Comparison of ENCODE assay signal across 8 cellular contexts in the genomic region with DNA sequence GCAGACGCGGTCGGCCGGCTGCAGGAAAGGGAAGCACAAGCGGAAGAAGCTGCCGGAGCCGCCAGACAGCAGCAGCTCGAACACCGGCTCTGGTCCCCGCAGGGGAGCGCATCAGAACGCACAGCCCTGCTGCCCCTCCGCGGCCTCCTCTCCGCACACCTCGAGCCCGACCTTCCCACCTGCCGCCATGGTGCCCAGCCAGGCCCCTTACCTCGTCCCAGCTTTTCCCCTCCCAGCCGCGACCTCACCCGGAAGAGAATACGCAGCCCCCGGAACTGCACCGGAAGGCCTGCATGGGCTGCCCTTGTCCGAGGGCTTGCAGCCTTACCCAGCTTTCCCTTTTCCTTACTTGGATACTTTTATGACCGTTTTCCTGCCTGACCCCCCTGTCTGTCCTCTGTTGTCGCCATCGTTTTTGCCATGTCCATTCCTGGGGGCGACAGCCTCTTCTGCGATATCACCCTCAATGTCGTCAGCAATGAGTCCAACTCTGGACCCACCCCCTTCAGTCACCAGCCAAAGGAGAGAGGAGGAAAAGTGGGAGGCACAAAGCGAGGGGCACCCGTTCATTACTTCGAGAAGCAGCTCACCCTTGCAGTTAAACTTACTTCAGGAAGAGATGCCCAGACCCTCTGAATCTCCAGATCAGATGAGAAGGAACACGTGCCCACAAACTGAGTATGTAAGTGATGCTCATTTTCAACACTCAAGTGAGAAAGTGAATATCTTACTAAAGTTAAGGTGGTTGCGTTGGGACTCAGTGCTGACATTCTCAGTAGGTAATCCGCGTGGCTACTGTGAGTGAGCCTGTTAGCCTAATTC.
A peak's percentile ranks its signal among the peaks of the same experiment; 100 is the strongest.
DNase-seq lines count a peak whose midpoint lies in the region; ATAC-seq and TF ChIP-seq lines count a peak whose summit lies in the region.

No MANE protein-coding gene starts in this region.

- in situ Hi-C loops in GM13976 (cut with MboI; ENCODE audit: low sequenced_read_pairs, unreplicated experiment): no loop called here

- H3K79me2 ChIP-seq in MM.1S (ENCODE audit: low read length): no peaks in the 10 kb centered on the region

- H3K4me1 ChIP-seq in duodenal mucosa (ENCODE audit: control insufficient read depth in 1 of 2, insufficient read depth in 2 of 2, low read length in 2 of 2) (peaks cover 5 to 6% of the 10 kb centered on the region in 2 donors), MM.1S (ENCODE audit: low read length) (peaks cover 21% of the 10 kb centered on the region)

- no peaks in the 10 kb centered on the region for H3K9me2 ChIP-seq in MM.1S (replicated peaks; ENCODE audit: insufficient read depth, low read length)

- no peak for ATAC-seq in HG03469 (IDR thresholded peaks at IDR 0.05; ENCODE audit: unreplicated experiment)

- H3K9me3 ChIP-seq in duodenal mucosa (ENCODE audit: control insufficient read depth in 1 of 2, low read length in 2 of 2) (no peaks in the 10 kb centered on the region), MM.1S (replicated peaks; ENCODE audit: insufficient read depth, low read length) (no peaks in the 10 kb centered on the region)

- H3K27ac ChIP-seq in duodenal mucosa (ENCODE audit: low read depth, low read length) (no peak overlapping the region), MM.1S (ENCODE audit: low read length) (no peak overlapping the region)

- H2AFZ ChIP-seq in MM.1S (ENCODE audit: low read length): no peak overlapping the region

- H3K27me3 ChIP-seq in duodenal mucosa (ENCODE audit: control insufficient read depth in 1 of 2, insufficient read depth in 2 of 2, low read length in 2 of 2): no peaks in the 10 kb centered on the region
- H3K27me3 ChIP-seq in MM.1S (replicated peaks; ENCODE audit: insufficient read depth, low read length): peaks cover 12% of the 10 kb centered on the region; the same call in 1 of the 2 replicates

- H3K36me3 ChIP-seq in duodenal mucosa (ENCODE audit: control insufficient read depth in 1 of 2, insufficient read depth in 2 of 2, low read length in 2 of 2) (peaks cover 6 to 32% of the 10 kb centered on the region in 2 donors), MM.1S (replicated peaks; ENCODE audit: insufficient read depth, low read length) (no peaks in the 10 kb centered on the region)

- peak; percentile 67 for DNase-seq in GM13976 (ENCODE audit: low spot score)
- DNase-seq in activated CD4-positive, alpha-beta T cell treated with anti-CD3 and anti-CD28 coated beads for 48 hours: peak; percentile 37
- peak; percentile 45 to 47 for DNase-seq in stimulated activated CD4-positive, alpha-beta T cell treated with anti-CD3 and anti-CD28 coated beads, Interleukin-2, amount 100 ng/mL, for 24 hours
- no peak for DNase-seq in DMS114 treated with DMSO at 0.1 percent for 48 hours (lab: John Stamatoyannopoulos, UW; ENCODE audit: unreplicated experiment)
- DNase-seq in NCI-H69 (lab: John Stamatoyannopoulos, UW): no peak
- no peak for DNase-seq in MM.1S

- H3K9ac ChIP-seq in duodenal mucosa (ENCODE audit: low read depth in 1 of 2, low read length in 2 of 2) (peak overlapping the region; percentile 17 to 27), MM.1S (ENCODE audit: low read length) (no peak overlapping the region)

- no peaks in the 10 kb centered on the region for H3F3A ChIP-seq in MM.1S (ENCODE audit: insufficient read depth, low read length)

- H3K4me3 ChIP-seq in duodenal mucosa (ENCODE audit: low read depth in 1 of 2, low read length in 2 of 2): peak overlapping the region; percentile 42 to 62
- no peak overlapping the region for H3K4me3 ChIP-seq in MM.1S (ENCODE audit: low read length)

- TF ChIP-seq CTCF in GM13976 (IDR thresholded peaks at IDR 0.05; ENCODE audit: borderline replicate concordance, control extremely low read depth, extremely low read depth, insufficient read depth, missing control alignments) (no peak), MM.1S (IDR thresholded peaks at IDR 0.05; ENCODE audit: low read length) (no peak)

- no peak overlapping the region for H3K4me2 ChIP-seq in MM.1S (ENCODE audit: low read depth, low read length)

- no peaks in the 10 kb centered on the region for H4K20me1 ChIP-seq in MM.1S (ENCODE audit: insufficient read depth, low read length)

Comparison
In these comparisons a context has a peak if more than half of its experiments do, and no peak if none do; other contexts are left out.
1. DNase-seq: peak in GM13976 (single experiment), activated CD4-positive, alpha-beta T cell treated with anti-CD3 and anti-CD28 coated beads for 48 hours (single experiment) and stimulated activated CD4-positive, alpha-beta T cell treated with anti-CD3 and anti-CD28 coated beads, Interleukin-2, amount 100 ng/mL, for 24 hours (2 of 2); none in DMS114 treated with DMSO at 0.1 percent for 48 hours (single experiment), NCI-H69 (single experiment) and MM.1S (single experiment).